ENCODE assay signal across 2 cellular contexts in genomic region chr14:91732859-91733477, GRCh38.
TF ChIP-seq lines count a peak whose summit lies in the region.

No MANE protein-coding gene starts in this region.

TF ChIP-seq in HepG2, 621 proteins besides CTCF, POLR2A, EP300 and RAD21:
- TF ChIP-seq SNAI1 (CRISPR knock-in tag; IDR thresholded peaks at IDR 0.05; ENCODE audit: borderline replicate concordance) = no peak
- no peak for TF ChIP-seq IKZF4 (CRISPR knock-in tag; IDR thresholded peaks at IDR 0.05; ENCODE audit: borderline replicate concordance, low read depth, not compliant biosample characterization)
- no peak for TF ChIP-seq RBM39 (IDR thresholded peaks at IDR 0.05; ENCODE audit: low read depth, low read length, poor library complexity, severe bottlenecking)
- TF ChIP-seq ZNF17 (CRISPR knock-in tag; IDR thresholded peaks at IDR 0.05) = no peak
- TF ChIP-seq REL (CRISPR knock-in tag; conservative IDR thresholded peaks at IDR 0.05) = no peak
- no peak for TF ChIP-seq USF2 (IDR thresholded peaks at IDR 0.05; ENCODE audit: low read depth, low read length)
- TF ChIP-seq USF2 (CRISPR knock-in tag; IDR thresholded peaks at IDR 0.05; ENCODE audit: borderline replicate concordance) = no peak
- peak; percentile 39; the same call in 1 of the 2 replicates for TF ChIP-seq RFX1 (IDR thresholded peaks at IDR 0.05)
- no peak for TF ChIP-seq NR0B2 (CRISPR knock-in tag; IDR thresholded peaks at IDR 0.05)

TF ChIP-seq in K562, 482 proteins besides CTCF, POLR2A, EP300 and RAD21:
- no peak for TF ChIP-seq ETS2 (tag; IDR thresholded peaks at IDR 0.05; ENCODE audit: borderline replicate concordance, poor library complexity, severe bottlenecking)
- peak; percentile 78 for TF ChIP-seq RFX1 (IDR thresholded peaks at IDR 0.05)
